Comparison of ENCODE assay signal across 23 cellular contexts in the genomic region with DNA sequence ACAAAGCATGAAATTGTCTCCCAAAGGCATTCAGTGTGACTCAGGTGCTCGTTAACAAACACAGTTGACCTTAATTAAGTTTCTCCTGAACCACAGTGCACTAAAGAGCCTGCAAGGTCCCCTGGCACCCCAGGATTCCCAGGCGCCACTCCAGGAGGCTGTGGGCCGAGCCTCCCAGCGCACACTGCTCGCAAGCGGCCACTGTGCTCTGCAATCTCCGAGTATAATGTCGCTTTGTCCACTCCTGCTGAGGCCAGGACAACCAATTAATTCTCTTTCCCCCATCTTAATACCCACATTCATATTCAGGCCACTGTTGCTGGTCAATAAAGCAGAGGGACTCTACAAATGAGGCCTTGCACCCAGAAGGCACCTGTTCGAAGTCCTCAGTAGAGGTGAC.
"Had no signal": no experiment of that assay in that cellular context is flagged by ENCODE, and none has a peak within 500 bp of the region (broad histone marks: within the 10 kb centered on the region; RNA-seq: fewer than 3 reads in every experiment).

No MANE protein-coding gene starts in this region.

- H3K27me3 Mint-ChIP-seq: naive thymus-derived CD8-positive, alpha-beta T cell; stimulated activated naive CD8-positive, alpha-beta T cell treated with anti-CD3 and anti-CD28 coated beads, Interleukin-15, amount 100 ng/mL, for 72 hours; type B pancreatic cell had no signal

- H3K36me3 ChIP-seq: gastrocnemius medialis, left ventricle myocardium inferior had no signal

- H3K27ac ChIP-seq: epithelial cell of prostate, gastrocnemius medialis, heart left ventricle, hepatocyte, left ventricle myocardium inferior, lower lobe of right lung, psoas muscle, skin epidermis, suprapubic skin had no signal

- H3K27ac Mint-ChIP-seq: nephron progenitor cell; stimulated activated naive CD8-positive, alpha-beta T cell treated with anti-CD3 and anti-CD28 coated beads, Interleukin-15, amount 100 ng/mL, for 72 hours; type B pancreatic cell had no signal

- H3K36me3 Mint-ChIP-seq: type B pancreatic cell had no signal

- ATAC-seq: esophagus mucosa; gastrocnemius medialis; heart left ventricle; left colon; lower lobe of right lung; naive thymus-derived CD8-positive, alpha-beta T cell; psoas muscle; right cardiac atrium; stimulated activated naive CD8-positive, alpha-beta T cell treated with anti-CD3 and anti-CD28 coated beads, Interleukin-15, amount 100 ng/mL, for 72 hours had no signal

- H3K9me3 Mint-ChIP-seq: stimulated activated naive CD8-positive, alpha-beta T cell treated with anti-CD3 and anti-CD28 coated beads, Interleukin-15, amount 100 ng/mL, for 72 hours; type B pancreatic cell had no signal

- H3K4me3 Mint-ChIP-seq: naive thymus-derived CD8-positive, alpha-beta T cell; nephron progenitor cell; stimulated activated naive CD8-positive, alpha-beta T cell treated with anti-CD3 and anti-CD28 coated beads, Interleukin-15, amount 100 ng/mL, for 72 hours; type B pancreatic cell had no signal

- H3K4me2 ChIP-seq: hepatocyte had no signal

- H3K27me3 ChIP-seq: dorsolateral prefrontal cortex, gastrocnemius medialis, heart left ventricle, hepatocyte, suprapubic skin had no signal

- H2AFZ ChIP-seq: hepatocyte had no signal

- H3K4me1 ChIP-seq: psoas muscle had no signal

- H3K9me3 ChIP-seq: gastrocnemius medialis, left ventricle myocardium inferior, lower lobe of right lung, psoas muscle, suprapubic skin had no signal

- DNase-seq: dorsolateral prefrontal cortex; effector CD4-positive, alpha-beta T cell; foreskin fibroblast; gastrocnemius medialis; heart left ventricle; left colon; left ventricle myocardium inferior; lower lobe of right lung; naive thymus-derived CD8-positive, alpha-beta T cell; nephron progenitor cell; psoas muscle; right cardiac atrium; stimulated activated CD4-positive, alpha-beta T cell treated with anti-CD3 and anti-CD28 coated beads, Interleukin-15, amount 100 ng/mL, for 24 hours; stimulated activated CD4-positive, alpha-beta T cell treated with anti-CD3 and anti-CD28 coated beads, Interleukin-4, amount 100 ng/mL, for 1 hour; stimulated activated CD8-positive, alpha-beta memory T cell treated with anti-CD3 and anti-CD28 coated beads, Interleukin-4, amount 100 ng/mL, for 48 hours; stimulated activated naive CD4-positive, alpha-beta T cell; stimulated activated naive CD8-positive, alpha-beta T cell treated with anti-CD3 and anti-CD28 coated beads, Interleukin-15, amount 100 ng/mL, for 72 hours had no signal

- H3K4me3 ChIP-seq: dorsolateral prefrontal cortex, gastrocnemius medialis, heart left ventricle, hepatocyte, left ventricle myocardium inferior, lower lobe of right lung, psoas muscle, skin epidermis, suprapubic skin had no signal
